ENCODE assay signal across 8 cellular contexts in genomic region chr4:112279025-112279881, GRCh38. TPM values are rescaled to one million over a fixed set of nuclear protein-coding genes. Genes with fewer than 3 reads are reported as not detected.
DNase-seq lines count a peak whose midpoint lies in the region; ATAC-seq and TF ChIP-seq lines count a peak whose summit lies in the region.

No MANE protein-coding gene starts in this region.

- no peak overlapping the region for H2AFZ ChIP-seq in neural progenitor cell (replicated peaks)

- TF ChIP-seq CTCF in GM12865 (IDR thresholded peaks at IDR 0.05; ENCODE audit: insufficient read depth, low read depth, low read length, missing control alignments) (no peak), lower leg skin (IDR thresholded peaks at IDR 0.05) (no peak), neural progenitor cell (IDR thresholded peaks at IDR 0.05) (no peak)

- no peak for TF ChIP-seq POLR2A in lower leg skin (IDR thresholded peaks at IDR 0.05)

- no peak overlapping the region for H3K4me3 Mint-ChIP-seq in neural progenitor cell

- no peak overlapping the region for H3K9ac ChIP-seq in neural progenitor cell

- peaks cover 16% of the 10 kb centered on the region for H3K36me3 Mint-ChIP-seq in neural progenitor cell

- peaks cover 5% of the 10 kb centered on the region for H3K9me3 Mint-ChIP-seq in neural progenitor cell

- peak overlapping the region; percentile 98 for H3K4me3 ChIP-seq in GM12865 (ENCODE audit: low read depth, low read length)
- H3K4me3 ChIP-seq in esophagus (ENCODE audit: low read depth in 1 of 2, low read length in 2 of 2): no peak overlapping the region
- H3K4me3 ChIP-seq in lower leg skin (ENCODE audit: low read depth, poor library complexity, severe bottlenecking): no peak overlapping the region
- H3K4me3 ChIP-seq in neural progenitor cell: no peak overlapping the region

- 38 to 42% methylated on average over 10 of the region's 10 CpGs for WGBS in esophagus, 2 donors
- WGBS in lower leg skin, 2 donors: 42 to 50% methylated on average over 10 of the region's 10 CpGs

- H3K4me2 ChIP-seq in neural progenitor cell: no peak overlapping the region

- no peak overlapping the region for H3K27ac Mint-ChIP-seq in neural progenitor cell

- H3K4me1 ChIP-seq in esophagus (ENCODE audit: control insufficient read depth in 2 of 2, insufficient read depth in 2 of 2, low read length in 1 of 2) (peaks cover 0 to 2% of the 10 kb centered on the region in 2 donors), neural progenitor cell (peaks cover under 1% of the 10 kb centered on the region)

- H3K9me3 ChIP-seq in esophagus (ENCODE audit: control insufficient read depth in 2 of 2, insufficient read depth in 1 of 2, low read depth in 1 of 2, low read length in 1 of 2) (no peaks in the 10 kb centered on the region), neural progenitor cell (ENCODE audit: low read depth) (no peaks in the 10 kb centered on the region)

- H3F3A ChIP-seq in neural progenitor cell (ENCODE audit: low read depth): no peaks in the 10 kb centered on the region

- peak; percentile 67 for ATAC-seq in GM21367 (IDR thresholded peaks at IDR 0.05; ENCODE audit: unreplicated experiment)
- peak; percentile 51 for ATAC-seq in HG03469 (IDR thresholded peaks at IDR 0.05; ENCODE audit: unreplicated experiment)

- H3K27ac ChIP-seq in esophagus (ENCODE audit: low read depth in 2 of 2, low read length in 1 of 2) (peak overlapping the region; percentile 25 to 37), neural progenitor cell (no peak overlapping the region)

- H4K20me1 ChIP-seq in neural progenitor cell (ENCODE audit: low read depth): no peaks in the 10 kb centered on the region

- H3K79me2 ChIP-seq in neural progenitor cell (ENCODE audit: low read depth): no peaks in the 10 kb centered on the region

- no peaks in the 10 kb centered on the region for H3K27me3 Mint-ChIP-seq in neural progenitor cell (ENCODE audit: insufficient read depth, low read depth)

- peaks cover 4% of the 10 kb centered on the region for H3K4me1 Mint-ChIP-seq in neural progenitor cell

- intact Hi-C loops in lower leg skin (cut with DNase I; ENCODE audit: low total_unique reads): no loop called here

- no peaks in the 10 kb centered on the region for H3K36me3 ChIP-seq in esophagus (ENCODE audit: control insufficient read depth in 2 of 2, insufficient read depth in 2 of 2, low read length in 1 of 2)
- H3K36me3 ChIP-seq in neural progenitor cell: no peaks in the 10 kb centered on the region

- DNase-seq in GM12865 (ENCODE audit: low read depth) (peak; percentile 85), lower leg skin (ENCODE audit: low spot score in 2 of 2) (no peak), DMS79 (lab: John Stamatoyannopoulos, UW) (no peak), neural progenitor cell (ENCODE audit: low spot score) (no peak), GM03348 (ENCODE audit: low spot score) (no peak)

- H3K27me3 ChIP-seq in esophagus (ENCODE audit: control insufficient read depth in 1 of 2, insufficient read depth in 2 of 2, low read length in 2 of 2): no peaks in the 10 kb centered on the region
- peaks cover 12% of the 10 kb centered on the region for H3K27me3 ChIP-seq in neural progenitor cell

RNA-seq across cellular contexts. Expression of gene TIFA, which starts 6.5 kb away (rescaled TPM):
- 1 to 10 TPM; 6.5 to 9.8 TPM for polyA plus RNA-seq in esophagus
- 10 to 100 TPM in 3 of 4 donors, 1 to 10 TPM in 1; 8.8 to 21.9 (median 14.9) TPM for total RNA-seq in lower leg skin
- 5.2 and 5.7 TPM in 2 replicates for total RNA-seq in neural progenitor cell (ENCODE audit: low replicate concordance)

RNA-seq across cellular contexts. Expression of gene ALPK1, which starts 17.9 kb away (rescaled TPM):
- polyA plus RNA-seq in esophagus: 1 to 10 TPM; 4.2 to 6.3 TPM
- total RNA-seq in lower leg skin: 10 to 100 TPM; 15.9 to 24.0 (median 19.7) TPM
- 0.19 and 0.41 TPM in 2 replicates for total RNA-seq in neural progenitor cell (ENCODE audit: low replicate concordance)

RNA-seq across cellular contexts. Expression of gene AP1AR, which starts 47.7 kb away (rescaled TPM):
- 10 to 100 TPM in 1 of 2 donors, 1 to 10 TPM in 1; 8.3 to 10.3 TPM for polyA plus RNA-seq in esophagus
- 10 to 100 TPM; 12.9 to 24.9 (median 17.4) TPM for total RNA-seq in lower leg skin
- 28.5 and 41.9 TPM in 2 replicates for total RNA-seq in neural progenitor cell (ENCODE audit: low replicate concordance)

Comparison
In these comparisons a context has a peak if more than half of its experiments do, and no peak if none do; other contexts are left out.
1. RNA of gene ALPK1, which starts 17.9 kb away (total RNA-seq): 15.9 to 24.0 TPM in lower leg skin; 0.19 to 0.41 TPM in neural progenitor cell; every median in the first group is over 10 times any median in the second.